ENCODE assay signal across 1 cellular context in genomic region chr16:1285669-1286491, GRCh38.
TF ChIP-seq lines count a peak whose summit lies in the region.

No MANE protein-coding gene starts in this region.

TF ChIP-seq in GM23338, 12 proteins besides CTCF, POLR2A, EP300 and RAD21:
- TF ChIP-seq JUNB (IDR thresholded peaks at IDR 0.05; ENCODE audit: unreplicated experiment), result no peak
- TF ChIP-seq ZNF114 (CRISPR knock-in tag; IDR thresholded peaks at IDR 0.05), result no peak
- TF ChIP-seq EZH2 (IDR thresholded peaks at IDR 0.05; ENCODE audit: low read depth, unreplicated experiment), result no peak
- TF ChIP-seq ZNF462 (CRISPR knock-in tag; IDR thresholded peaks at IDR 0.05), result no peak
- TF ChIP-seq, protein P1, sequence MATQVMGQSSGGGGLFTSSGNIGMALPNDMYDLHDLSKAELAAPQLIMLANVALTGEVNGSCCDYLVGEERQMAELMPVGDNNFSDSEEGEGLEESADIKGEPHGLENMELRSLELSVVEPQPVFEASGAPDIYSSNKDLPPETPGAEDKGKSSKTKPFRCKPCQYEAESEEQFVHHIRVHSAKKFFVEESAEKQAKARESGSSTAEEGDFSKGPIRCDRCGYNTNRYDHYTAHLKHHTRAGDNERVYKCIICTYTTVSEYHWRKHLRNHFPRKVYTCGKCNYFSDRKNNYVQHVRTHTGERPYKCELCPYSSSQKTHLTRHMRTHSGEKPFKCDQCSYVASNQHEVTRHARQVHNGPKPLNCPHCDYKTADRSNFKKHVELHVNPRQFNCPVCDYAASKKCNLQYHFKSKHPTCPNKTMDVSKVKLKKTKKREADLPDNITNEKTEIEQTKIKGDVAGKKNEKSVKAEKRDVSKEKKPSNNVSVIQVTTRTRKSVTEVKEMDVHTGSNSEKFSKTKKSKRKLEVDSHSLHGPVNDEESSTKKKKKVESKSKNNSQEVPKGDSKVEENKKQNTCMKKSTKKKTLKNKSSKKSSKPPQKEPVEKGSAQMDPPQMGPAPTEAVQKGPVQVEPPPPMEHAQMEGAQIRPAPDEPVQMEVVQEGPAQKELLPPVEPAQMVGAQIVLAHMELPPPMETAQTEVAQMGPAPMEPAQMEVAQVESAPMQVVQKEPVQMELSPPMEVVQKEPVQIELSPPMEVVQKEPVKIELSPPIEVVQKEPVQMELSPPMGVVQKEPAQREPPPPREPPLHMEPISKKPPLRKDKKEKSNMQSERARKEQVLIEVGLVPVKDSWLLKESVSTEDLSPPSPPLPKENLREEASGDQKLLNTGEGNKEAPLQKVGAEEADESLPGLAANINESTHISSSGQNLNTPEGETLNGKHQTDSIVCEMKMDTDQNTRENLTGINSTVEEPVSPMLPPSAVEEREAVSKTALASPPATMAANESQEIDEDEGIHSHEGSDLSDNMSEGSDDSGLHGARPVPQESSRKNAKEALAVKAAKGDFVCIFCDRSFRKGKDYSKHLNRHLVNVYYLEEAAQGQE (IDR thresholded peaks at IDR 0.05; ENCODE audit: unreplicated experiment), result no peak
- TF ChIP-seq POLR2AphosphoS5 (IDR thresholded peaks at IDR 0.05; ENCODE audit: low read depth), result no peak
- TF ChIP-seq, protein P2, sequence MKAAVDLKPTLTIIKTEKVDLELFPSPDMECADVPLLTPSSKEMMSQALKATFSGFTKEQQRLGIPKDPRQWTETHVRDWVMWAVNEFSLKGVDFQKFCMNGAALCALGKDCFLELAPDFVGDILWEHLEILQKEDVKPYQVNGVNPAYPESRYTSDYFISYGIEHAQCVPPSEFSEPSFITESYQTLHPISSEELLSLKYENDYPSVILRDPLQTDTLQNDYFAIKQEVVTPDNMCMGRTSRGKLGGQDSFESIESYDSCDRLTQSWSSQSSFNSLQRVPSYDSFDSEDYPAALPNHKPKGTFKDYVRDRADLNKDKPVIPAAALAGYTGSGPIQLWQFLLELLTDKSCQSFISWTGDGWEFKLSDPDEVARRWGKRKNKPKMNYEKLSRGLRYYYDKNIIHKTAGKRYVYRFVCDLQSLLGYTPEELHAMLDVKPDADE (IDR thresholded peaks at IDR 0.05), result no peak
